1 cellular context compared by ENCODE assay signal in the genomic region with DNA sequence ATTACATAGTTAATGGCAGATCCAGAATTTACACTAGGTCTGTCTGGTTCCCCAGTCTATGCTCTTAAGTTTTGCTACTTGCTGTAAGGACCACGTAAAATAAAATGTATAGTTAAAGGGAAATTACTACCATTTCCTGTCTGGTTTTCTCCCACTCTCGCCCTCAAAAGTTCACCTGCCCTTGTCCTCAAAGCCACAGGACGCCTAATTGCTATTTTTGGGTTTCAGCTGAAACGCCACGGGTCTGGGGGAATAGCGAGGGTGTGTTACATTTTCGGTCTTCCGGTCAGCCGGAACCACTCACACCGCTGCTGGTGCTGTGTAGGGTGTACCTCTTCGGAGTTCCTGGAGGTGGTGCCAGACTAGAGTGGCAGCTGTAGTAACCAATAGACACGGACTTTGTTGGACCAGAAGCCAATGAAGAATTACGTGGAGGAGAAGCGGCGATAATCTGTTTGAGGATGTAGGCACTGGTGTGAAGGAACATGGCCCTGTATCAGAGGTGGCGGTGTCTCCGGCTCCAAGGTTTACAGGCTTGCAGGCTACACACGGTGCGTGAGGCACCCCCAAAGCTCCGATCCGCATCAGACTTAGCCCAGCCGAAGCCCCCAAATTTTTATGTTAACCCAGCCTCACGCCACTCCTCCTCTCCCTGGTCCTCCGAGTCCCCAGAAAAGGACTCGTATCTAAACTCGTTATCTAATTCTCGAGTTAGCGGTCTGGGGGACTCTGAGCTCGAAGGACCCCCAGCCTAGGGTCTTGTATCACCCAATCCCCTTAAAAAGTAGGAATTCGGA.
TF ChIP-seq lines count a peak whose summit lies in the region.

A gene with protein sequence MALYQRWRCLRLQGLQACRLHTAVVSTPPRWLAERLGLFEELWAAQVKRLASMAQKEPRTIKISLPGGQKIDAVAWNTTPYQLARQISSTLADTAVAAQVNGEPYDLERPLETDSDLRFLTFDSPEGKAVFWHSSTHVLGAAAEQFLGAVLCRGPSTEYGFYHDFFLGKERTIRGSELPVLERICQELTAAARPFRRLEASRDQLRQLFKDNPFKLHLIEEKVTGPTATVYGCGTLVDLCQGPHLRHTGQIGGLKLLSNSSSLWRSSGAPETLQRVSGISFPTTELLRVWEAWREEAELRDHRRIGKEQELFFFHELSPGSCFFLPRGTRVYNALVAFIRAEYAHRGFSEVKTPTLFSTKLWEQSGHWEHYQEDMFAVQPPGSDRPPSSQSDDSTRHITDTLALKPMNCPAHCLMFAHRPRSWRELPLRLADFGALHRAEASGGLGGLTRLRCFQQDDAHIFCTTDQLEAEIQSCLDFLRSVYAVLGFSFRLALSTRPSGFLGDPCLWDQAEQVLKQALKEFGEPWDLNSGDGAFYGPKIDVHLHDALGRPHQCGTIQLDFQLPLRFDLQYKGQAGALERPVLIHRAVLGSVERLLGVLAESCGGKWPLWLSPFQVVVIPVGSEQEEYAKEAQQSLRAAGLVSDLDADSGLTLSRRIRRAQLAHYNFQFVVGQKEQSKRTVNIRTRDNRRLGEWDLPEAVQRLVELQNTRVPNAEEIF (plus strand): TSS at position 454 of the 797 bp plus-strand sequence. CDS start 32 bp downstream, at position 486.

TF ChIP-seq in HepG2, 621 proteins besides CTCF, POLR2A, EP300 and RAD21 (continued from another document and continues in another):
- TF ChIP-seq, protein P1, sequence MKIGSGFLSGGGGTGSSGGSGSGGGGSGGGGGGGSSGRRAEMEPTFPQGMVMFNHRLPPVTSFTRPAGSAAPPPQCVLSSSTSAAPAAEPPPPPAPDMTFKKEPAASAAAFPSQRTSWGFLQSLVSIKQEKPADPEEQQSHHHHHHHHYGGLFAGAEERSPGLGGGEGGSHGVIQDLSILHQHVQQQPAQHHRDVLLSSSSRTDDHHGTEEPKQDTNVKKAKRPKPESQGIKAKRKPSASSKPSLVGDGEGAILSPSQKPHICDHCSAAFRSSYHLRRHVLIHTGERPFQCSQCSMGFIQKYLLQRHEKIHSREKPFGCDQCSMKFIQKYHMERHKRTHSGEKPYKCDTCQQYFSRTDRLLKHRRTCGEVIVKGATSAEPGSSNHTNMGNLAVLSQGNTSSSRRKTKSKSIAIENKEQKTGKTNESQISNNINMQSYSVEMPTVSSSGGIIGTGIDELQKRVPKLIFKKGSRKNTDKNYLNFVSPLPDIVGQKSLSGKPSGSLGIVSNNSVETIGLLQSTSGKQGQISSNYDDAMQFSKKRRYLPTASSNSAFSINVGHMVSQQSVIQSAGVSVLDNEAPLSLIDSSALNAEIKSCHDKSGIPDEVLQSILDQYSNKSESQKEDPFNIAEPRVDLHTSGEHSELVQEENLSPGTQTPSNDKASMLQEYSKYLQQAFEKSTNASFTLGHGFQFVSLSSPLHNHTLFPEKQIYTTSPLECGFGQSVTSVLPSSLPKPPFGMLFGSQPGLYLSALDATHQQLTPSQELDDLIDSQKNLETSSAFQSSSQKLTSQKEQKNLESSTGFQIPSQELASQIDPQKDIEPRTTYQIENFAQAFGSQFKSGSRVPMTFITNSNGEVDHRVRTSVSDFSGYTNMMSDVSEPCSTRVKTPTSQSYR (CRISPR knock-in tag; IDR thresholded peaks at IDR 0.05; ENCODE audit: borderline replicate concordance), result no peak; the same call in 1 of the 2 replicates
- TF ChIP-seq ZNF337 (CRISPR knock-in tag; IDR thresholded peaks at IDR 0.05; ENCODE audit: borderline replicate concordance, low read depth) (no peak), TCF7 (IDR thresholded peaks at IDR 0.05; ENCODE audit: low read depth) (no peak), ZNF562 (CRISPR knock-in tag; IDR thresholded peaks at IDR 0.05; ENCODE audit: borderline replicate concordance) (no peak), TBX2 (CRISPR knock-in tag; IDR thresholded peaks at IDR 0.05; ENCODE audit: borderline replicate concordance) (peak; percentile 88), HMGXB4 (CRISPR knock-in tag; IDR thresholded peaks at IDR 0.05; ENCODE audit: borderline replicate concordance in 1 of 2, low read depth in 1 of 2) (peak; percentile 87 to 94), CHD2 (IDR thresholded peaks at IDR 0.05; ENCODE audit: low read depth, low read length) (peak; percentile 38; the same call in 1 of the 2 replicates), ZNF709 (CRISPR knock-in tag; IDR thresholded peaks at IDR 0.05) (no peak), ATF2 (CRISPR knock-in tag; IDR thresholded peaks at IDR 0.05) (peak; percentile 90), CBX2 (IDR thresholded peaks at IDR 0.05; ENCODE audit: low read depth, low read length) (no peak), CBX2 (CRISPR knock-in tag; IDR thresholded peaks at IDR 0.05; ENCODE audit: low read depth) (no peak), HDAC6 (IDR thresholded peaks at IDR 0.05; ENCODE audit: low read depth, low read length) (no peak), KDM2A (CRISPR knock-in tag; IDR thresholded peaks at IDR 0.05; ENCODE audit: borderline replicate concordance, low read depth) (peak; percentile 92), SMARCC2 (IDR thresholded peaks at IDR 0.05) (no peak), BORCS8-MEF2B (CRISPR knock-in tag; IDR thresholded peaks at IDR 0.05) (0 out of 2 replicates have a peak, but pooled peaks have one; percentile 23), ZNF639 (CRISPR knock-in tag; conservative IDR thresholded peaks at IDR 0.05) (peak; percentile 53; the same call in 1 of the 2 replicates), SCMH1 (CRISPR knock-in tag; IDR thresholded peaks at IDR 0.05; ENCODE audit: borderline replicate concordance) (no peak), HNF4G (IDR thresholded peaks at IDR 0.05; ENCODE audit: borderline replicate concordance, low read depth, low read length) (no peak), HNF4G (CRISPR knock-in tag; IDR thresholded peaks at IDR 0.05; ENCODE audit: borderline replicate concordance, low read depth) (no peak), NFATC3 (CRISPR knock-in tag; IDR thresholded peaks at IDR 0.05) (no peak), BRF2 (CRISPR knock-in tag; IDR thresholded peaks at IDR 0.05) (no peak), KLF15 (CRISPR knock-in tag; IDR thresholded peaks at IDR 0.05; ENCODE audit: borderline replicate concordance) (no peak; the same call in 1 of the 2 replicates), HMG20B (CRISPR knock-in tag; conservative IDR thresholded peaks at IDR 0.05) (peak; percentile 77), ZFP1 (CRISPR knock-in tag; IDR thresholded peaks at IDR 0.05) (0 out of 2 replicates have a peak, but pooled peaks have one; percentile 68), HINFP (CRISPR knock-in tag; IDR thresholded peaks at IDR 0.05; ENCODE audit: low read depth) (no peak), ZFX (CRISPR knock-in tag; IDR thresholded peaks at IDR 0.05; ENCODE audit: low read depth) (peak; percentile 74), TARDBP (CRISPR knock-in tag; IDR thresholded peaks at IDR 0.05) (peak; percentile 96), GRHL1 (CRISPR knock-in tag; conservative IDR thresholded peaks at IDR 0.05) (no peak)
- TF ChIP-seq, protein P2, sequence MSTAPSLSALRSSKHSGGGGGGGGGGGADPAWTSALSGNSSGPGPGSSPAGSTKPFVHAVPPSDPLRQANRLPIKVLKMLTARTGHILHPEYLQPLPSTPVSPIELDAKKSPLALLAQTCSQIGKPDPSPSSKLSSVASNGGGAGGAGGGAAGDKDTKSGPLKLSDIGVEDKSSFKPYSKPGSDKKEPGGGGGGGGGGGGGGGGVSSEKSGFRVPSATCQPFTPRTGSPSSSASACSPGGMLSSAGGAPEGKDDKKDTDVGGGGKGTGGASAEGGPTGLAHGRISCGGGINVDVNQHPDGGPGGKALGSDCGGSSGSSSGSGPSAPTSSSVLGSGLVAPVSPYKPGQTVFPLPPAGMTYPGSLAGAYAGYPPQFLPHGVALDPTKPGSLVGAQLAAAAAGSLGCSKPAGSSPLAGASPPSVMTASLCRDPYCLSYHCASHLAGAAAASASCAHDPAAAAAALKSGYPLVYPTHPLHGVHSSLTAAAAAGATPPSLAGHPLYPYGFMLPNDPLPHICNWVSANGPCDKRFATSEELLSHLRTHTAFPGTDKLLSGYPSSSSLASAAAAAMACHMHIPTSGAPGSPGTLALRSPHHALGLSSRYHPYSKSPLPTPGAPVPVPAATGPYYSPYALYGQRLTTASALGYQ (CRISPR knock-in tag; IDR thresholded peaks at IDR 0.05), result peak; percentile 43; the same call in 1 of the 2 replicates
- TF ChIP-seq, protein P3, sequence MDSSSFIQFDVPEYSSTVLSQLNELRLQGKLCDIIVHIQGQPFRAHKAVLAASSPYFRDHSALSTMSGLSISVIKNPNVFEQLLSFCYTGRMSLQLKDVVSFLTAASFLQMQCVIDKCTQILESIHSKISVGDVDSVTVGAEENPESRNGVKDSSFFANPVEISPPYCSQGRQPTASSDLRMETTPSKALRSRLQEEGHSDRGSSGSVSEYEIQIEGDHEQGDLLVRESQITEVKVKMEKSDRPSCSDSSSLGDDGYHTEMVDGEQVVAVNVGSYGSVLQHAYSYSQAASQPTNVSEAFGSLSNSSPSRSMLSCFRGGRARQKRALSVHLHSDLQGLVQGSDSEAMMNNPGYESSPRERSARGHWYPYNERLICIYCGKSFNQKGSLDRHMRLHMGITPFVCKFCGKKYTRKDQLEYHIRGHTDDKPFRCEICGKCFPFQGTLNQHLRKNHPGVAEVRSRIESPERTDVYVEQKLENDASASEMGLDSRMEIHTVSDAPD (CRISPR knock-in tag; IDR thresholded peaks at IDR 0.05), result 0 out of 2 replicates have a peak, but pooled peaks have one; percentile 45
